Comparison of ENCODE assay signal across 14 cellular contexts in the genomic region with DNA sequence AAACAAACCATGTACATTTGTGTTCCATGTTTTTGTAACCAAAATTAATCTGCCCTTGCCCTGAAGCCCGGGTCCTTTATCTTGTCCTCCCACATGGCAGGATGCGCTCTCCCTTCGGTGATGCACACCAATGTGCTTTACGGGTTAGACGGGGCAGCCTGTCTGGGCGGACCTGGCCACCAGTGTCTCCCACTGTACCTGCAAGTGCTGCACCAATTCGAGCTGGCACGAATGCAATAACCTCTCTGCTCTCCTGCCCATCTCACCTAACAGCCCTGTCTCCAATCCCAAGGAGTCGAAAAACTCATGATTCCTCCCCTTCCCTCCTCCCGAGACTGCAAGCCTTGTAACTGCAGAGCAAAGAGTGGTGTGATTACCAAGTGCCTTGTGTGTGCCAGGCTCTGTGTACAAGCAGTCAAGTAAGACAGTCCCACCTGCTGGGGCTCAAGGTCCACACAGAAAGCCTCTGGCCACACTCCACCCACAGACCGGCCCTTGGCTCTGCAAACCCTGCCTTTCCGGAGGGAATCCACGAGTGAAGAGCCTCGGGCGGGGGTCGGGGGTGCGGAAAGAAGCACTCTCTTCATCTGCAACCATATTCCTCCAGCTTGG.
DNase-seq lines count a peak whose midpoint lies in the region; ATAC-seq and TF ChIP-seq lines count a peak whose summit lies in the region.
"Had no signal": no experiment of that assay in that cellular context is flagged by ENCODE, and none has a peak within 500 bp of the region (broad histone marks: within the 10 kb centered on the region; RNA-seq: fewer than 3 reads in every experiment).

No MANE protein-coding gene starts in this region.

- H3K27ac Mint-ChIP-seq in activated CD8-positive, alpha-beta memory T cell treated with anti-CD3 and anti-CD28 coated beads, Interleukin-2, amount 10 ng/mL, durations not matched to agents 7 days and 5 days, result peak overlapping the region; percentile 61
- peak overlapping the region; percentile 72 for H3K27ac Mint-ChIP-seq in activated CD4-positive, alpha-beta memory T cell treated with anti-CD3 and anti-CD28 coated beads, Interleukin-2, amount 10 ng/mL, durations not matched to agents 7 days and 5 days
- peak overlapping the region; percentile 64 to 73 for H3K27ac Mint-ChIP-seq in stimulated activated naive CD8-positive, alpha-beta T cell treated with anti-CD3 and anti-CD28 coated beads, Interleukin-15, amount 100 ng/mL, for 72 hours

- peaks cover 43% of the 10 kb centered on the region for H3K4me1 Mint-ChIP-seq in activated CD8-positive, alpha-beta memory T cell treated with anti-CD3 and anti-CD28 coated beads, Interleukin-2, amount 10 ng/mL, durations not matched to agents 7 days and 5 days
- H3K4me1 Mint-ChIP-seq in activated CD4-positive, alpha-beta memory T cell treated with anti-CD3 and anti-CD28 coated beads, Interleukin-2, amount 10 ng/mL, durations not matched to agents 7 days and 5 days, result peaks cover 45% of the 10 kb centered on the region
- peaks cover 80% of the 10 kb centered on the region for H3K4me1 Mint-ChIP-seq in stimulated activated naive CD8-positive, alpha-beta T cell treated with anti-CD3 and anti-CD28 coated beads, Interleukin-15, amount 100 ng/mL, for 72 hours

- no peak for ATAC-seq in activated CD8-positive, alpha-beta memory T cell treated with anti-CD3 and anti-CD28 coated beads, Interleukin-2, amount 10 ng/mL, durations not matched to agents 7 days and 5 days
- ATAC-seq in stimulated activated naive CD8-positive, alpha-beta T cell treated with anti-CD3 and anti-CD28 coated beads, Interleukin-15, amount 100 ng/mL, for 72 hours, result no peak
- ATAC-seq: Right ventricle myocardium inferior had no signal

- POLR2A ChIA-PET in activated CD4-positive, alpha-beta memory T cell treated with anti-CD3 and anti-CD28 coated beads, Interleukin-2, amount 10 ng/mL, durations not matched to agents 7 days and 5 days (lab: Charles Lee), result interaction anchor here (0.9 to 3.5 kb wide), 4 partner anchors 9 to 22 kb away, joined by 3 to 12 read pairs (median 5); no protein-coding TSS in a partner anchor

- TF ChIP-seq POLR2A in breast epithelium (IDR thresholded peaks at IDR 0.05), result no peak

- TF ChIP-seq CTCF in breast epithelium (IDR thresholded peaks at IDR 0.05), result no peak

- H3K4me3 Mint-ChIP-seq in activated CD8-positive, alpha-beta memory T cell treated with anti-CD3 and anti-CD28 coated beads, Interleukin-2, amount 10 ng/mL, durations not matched to agents 7 days and 5 days, result no peak overlapping the region
- no peak overlapping the region for H3K4me3 Mint-ChIP-seq in activated CD4-positive, alpha-beta memory T cell treated with anti-CD3 and anti-CD28 coated beads, Interleukin-2, amount 10 ng/mL, durations not matched to agents 7 days and 5 days
- H3K4me3 Mint-ChIP-seq in stimulated activated naive CD8-positive, alpha-beta T cell treated with anti-CD3 and anti-CD28 coated beads, Interleukin-15, amount 100 ng/mL, for 72 hours, result peak overlapping the region in 1 of 2 donors; percentile 44

- H3K27me3 Mint-ChIP-seq in activated CD8-positive, alpha-beta memory T cell treated with anti-CD3 and anti-CD28 coated beads, Interleukin-2, amount 10 ng/mL, durations not matched to agents 7 days and 5 days, result no peaks in the 10 kb centered on the region
- H3K27me3 Mint-ChIP-seq in activated CD4-positive, alpha-beta memory T cell treated with anti-CD3 and anti-CD28 coated beads, Interleukin-2, amount 10 ng/mL, durations not matched to agents 7 days and 5 days, result no peaks in the 10 kb centered on the region
- no peaks in the 10 kb centered on the region for H3K27me3 Mint-ChIP-seq in stimulated activated naive CD8-positive, alpha-beta T cell treated with anti-CD3 and anti-CD28 coated beads, Interleukin-15, amount 100 ng/mL, for 72 hours

- H3K27ac ChIP-seq in breast epithelium, result no peak overlapping the region
- H3K27ac ChIP-seq: adrenal gland, tibial nerve had no signal

- H3K36me3 Mint-ChIP-seq in activated CD8-positive, alpha-beta memory T cell treated with anti-CD3 and anti-CD28 coated beads, Interleukin-2, amount 10 ng/mL, durations not matched to agents 7 days and 5 days, result peaks cover 30% of the 10 kb centered on the region
- peaks cover 76% of the 10 kb centered on the region for H3K36me3 Mint-ChIP-seq in activated CD4-positive, alpha-beta memory T cell treated with anti-CD3 and anti-CD28 coated beads, Interleukin-2, amount 10 ng/mL, durations not matched to agents 7 days and 5 days (ENCODE audit: low read depth)

- peaks cover 0 to 7% of the 10 kb centered on the region in 2 donors for H3K4me1 ChIP-seq in breast epithelium
- H3K4me1 ChIP-seq: adrenal gland had no signal

- H3K27me3 ChIP-seq in breast epithelium, result no peaks in the 10 kb centered on the region
- H3K27me3 ChIP-seq: adrenal gland had no signal

- no peaks in the 10 kb centered on the region for H3K9me3 Mint-ChIP-seq in activated CD8-positive, alpha-beta memory T cell treated with anti-CD3 and anti-CD28 coated beads, Interleukin-2, amount 10 ng/mL, durations not matched to agents 7 days and 5 days (ENCODE audit: low read depth)
- H3K9me3 Mint-ChIP-seq in activated CD4-positive, alpha-beta memory T cell treated with anti-CD3 and anti-CD28 coated beads, Interleukin-2, amount 10 ng/mL, durations not matched to agents 7 days and 5 days, result no peaks in the 10 kb centered on the region
- H3K9me3 Mint-ChIP-seq in stimulated activated naive CD8-positive, alpha-beta T cell treated with anti-CD3 and anti-CD28 coated beads, Interleukin-15, amount 100 ng/mL, for 72 hours, result no peaks in the 10 kb centered on the region

- H3K36me3 ChIP-seq in breast epithelium, result no peaks in the 10 kb centered on the region
- H3K36me3 ChIP-seq: adrenal gland, tibial nerve had no signal

- CTCF ChIA-PET in activated CD8-positive, alpha-beta memory T cell treated with anti-CD3 and anti-CD28 coated beads, Interleukin-2, amount 10 ng/mL, durations not matched to agents 7 days and 5 days (lab: Charles Lee), result interaction anchor here (1.0 to 1.9 kb wide), 3 partner anchors 9 to 23 kb away, joined by 3 to 5 read pairs (median 5); no protein-coding TSS in a partner anchor
- CTCF ChIA-PET in activated CD4-positive, alpha-beta memory T cell treated with anti-CD3 and anti-CD28 coated beads, Interleukin-2, amount 10 ng/mL, durations not matched to agents 7 days and 5 days (lab: Charles Lee), result interaction anchor here (2.0 kb wide), 1 partner anchor 10 kb away, joined by 7 read pairs; no protein-coding TSS in a partner anchor

- no peak for DNase-seq in activated CD8-positive, alpha-beta memory T cell treated with anti-CD3 and anti-CD28 coated beads, Interleukin-2, amount 10 ng/mL, durations not matched to agents 7 days and 5 days
- no peak for DNase-seq in activated CD8-positive, alpha-beta memory T cell treated with anti-CD3 and anti-CD28 coated beads for 24 hours
- no peak for DNase-seq in activated CD4-positive, alpha-beta memory T cell treated with anti-CD3 and anti-CD28 coated beads, Interleukin-2, amount 10 ng/mL, durations not matched to agents 7 days and 5 days
- DNase-seq in left kidney (ENCODE audit: low read depth, low spot score), result peak; percentile 60
- no peak for DNase-seq in stimulated activated naive CD8-positive, alpha-beta T cell treated with anti-CD3 and anti-CD28 coated beads, Interleukin-15, amount 100 ng/mL, for 72 hours
- DNase-seq in NCI-H1105 (lab: John Stamatoyannopoulos, UW), result no peak
- DNase-seq in breast epithelium (ENCODE audit: low spot score in 2 of 2), result no peak
- DNase-seq in NCI-H524 (lab: John Stamatoyannopoulos, UW), result no peak
- DNase-seq: adrenal gland, NCI-H1105 treated with DMSO at 0.1 percent for 48 hours, NCI-H510A had no signal

- H3K4me3 ChIP-seq in breast epithelium, result peak overlapping the region in 1 of 3 donors; percentile 4
- H3K4me3 ChIP-seq: adrenal gland, lung, tibial nerve had no signal

- no peaks in the 10 kb centered on the region for H3K9me3 ChIP-seq in breast epithelium
- H3K9me3 ChIP-seq: adrenal gland, tibial nerve had no signal

- intact Hi-C loops in breast epithelium (cut with DNase I; ENCODE audit: low total_unique reads), result no loop called here
